ENCODE assay signal across 8 cellular contexts in the genomic region with DNA sequence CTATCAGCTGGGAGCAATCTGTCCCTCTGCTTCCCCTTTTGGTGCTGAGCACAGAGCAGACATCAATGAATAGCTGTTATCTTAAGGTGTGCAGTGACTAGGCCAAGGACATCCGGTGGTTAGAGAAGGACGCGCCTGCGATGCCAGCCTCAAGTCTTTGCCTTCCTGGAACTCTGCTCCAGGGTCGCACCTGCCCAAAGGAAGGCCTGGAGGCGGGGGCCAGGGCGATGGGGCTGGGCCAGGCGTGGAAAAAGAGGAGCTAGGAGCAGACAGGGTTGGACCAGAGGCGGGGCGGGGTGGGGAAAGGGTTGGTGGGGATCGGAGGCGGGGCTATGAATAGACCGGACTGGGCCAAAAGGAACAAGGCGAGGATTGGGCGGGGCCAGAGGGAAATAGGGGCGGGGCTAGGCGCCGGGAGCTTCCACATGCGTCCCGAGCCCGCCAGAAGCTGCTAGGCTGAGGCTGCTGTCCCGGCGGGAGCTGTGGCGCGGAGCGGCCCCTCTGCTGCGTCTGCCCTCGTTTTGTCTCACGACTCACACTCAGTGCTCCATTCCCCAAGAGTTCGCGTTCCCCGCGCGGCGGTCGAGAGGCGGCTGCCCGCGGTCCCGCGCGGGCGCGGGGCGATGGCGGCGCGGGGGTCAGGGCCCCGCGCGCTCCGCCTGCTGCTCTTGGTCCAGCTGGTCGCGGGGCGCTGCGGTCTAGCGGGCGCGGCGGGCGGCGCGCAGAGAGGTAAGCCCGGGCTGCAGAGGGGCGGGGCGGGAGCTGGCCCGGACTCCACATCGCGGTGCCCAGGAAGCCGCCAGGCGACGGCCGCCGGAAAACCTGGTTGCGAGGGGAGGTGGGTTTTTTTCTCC. TPM values are rescaled to one million over a fixed set of nuclear protein-coding genes. Genes with fewer than 3 reads are reported as not detected.
DNase-seq lines count a peak whose midpoint lies in the region; ATAC-seq and FAIRE-seq lines count a peak whose summit lies in the region.

CHRNA5 (plus strand) TSS at position 424 of the 854 bp plus-strand sequence; CDS start at position 624, 200 bp downstream.

- H3K27ac ChIP-seq in mesodermal cell (ENCODE audit: low read depth, low read length, severe bottlenecking), result peak within 1 kb of the TSS; percentile 39

- FAIRE-seq in GM19239 (lab: Jason Lieb, UNC), result peak; percentile 71

- no peaks in the 10 kb centered on the region for H3K36me3 ChIP-seq in mesodermal cell (ENCODE audit: control insufficient read depth, insufficient read depth, low read length)

- ATAC-seq in HG03520 (IDR thresholded peaks at IDR 0.05; ENCODE audit: unreplicated experiment), result peak; percentile 79

- H3K9me3 ChIP-seq in mesodermal cell (ENCODE audit: control insufficient read depth, low read length), result no peaks in the 10 kb centered on the region

- H3K4me3 ChIP-seq in mesodermal cell (ENCODE audit: extremely low read depth, insufficient read depth, low read length, poor library complexity, severe bottlenecking), result peak within 1 kb of the TSS; percentile 66

- DNase-seq in Ammon's horn (ENCODE audit: low spot score), result peak; percentile 48
- DNase-seq in GM19239 (ENCODE audit: insufficient read length, low spot score), result peak; percentile 89
- peak; percentile 92 for DNase-seq in NCI-H69 (lab: John Stamatoyannopoulos, UW)
- DNase-seq in activated CD4-positive, alpha-beta T cell treated with anti-CD3 and anti-CD28 coated beads, Interleukin-2, amount 50 U/mL, for 48 hours, result peak; percentile 87 to 88
- DNase-seq in effector CD8-positive, alpha-beta T cell (lab: John Stamatoyannopoulos, UW), result peak; percentile 34
- DNase-seq in stimulated activated CD8-positive, alpha-beta memory T cell treated with anti-CD3 and anti-CD28 coated beads, Interleukin-2, amount 100 ng/mL, for 48 hours (ENCODE audit: low read depth in 2 of 2), result peak; percentile 74 to 89

- no peaks in the 10 kb centered on the region for H3K4me1 ChIP-seq in mesodermal cell (ENCODE audit: control insufficient read depth, insufficient read depth, low read length, poor library complexity, severe bottlenecking)

- 0 to 1% methylated on average over 45 to 55 of the region's 75 CpGs for WGBS in mesodermal cell (ENCODE audit: insufficient coverage in 2 of 2), 2 experiments

RNA-seq across cellular contexts. Expression of gene CHRNA5, which starts in this region (rescaled TPM):
- polyA plus RNA-seq in mesodermal cell (2013, experiment 1 of 2), result 9.4 TPM
- polyA plus RNA-seq in mesodermal cell (2013, experiment 2 of 2), result 6.7 TPM

Comparison
In these comparisons a context has a peak if more than half of its experiments do, and no peak if none do; other contexts are left out.
1. Peak in every context shown above with its lines: DNase-seq, ATAC-seq, H3K4me3 ChIP-seq and H3K27ac ChIP-seq.
2. DNase-seq: peak in every context shown above with its lines; median percentile 92 in NCI-H69; 89 in GM19239; 88 in activated CD4-positive, alpha-beta T cell treated with anti-CD3 and anti-CD28 coated beads, Interleukin-2, amount 50 U/mL, for 48 hours; 82 in stimulated activated CD8-positive, alpha-beta memory T cell treated with anti-CD3 and anti-CD28 coated beads, Interleukin-2, amount 100 ng/mL, for 48 hours; 48 in Ammon's horn; 34 in effector CD8-positive, alpha-beta T cell.